In the genomic region with DNA sequence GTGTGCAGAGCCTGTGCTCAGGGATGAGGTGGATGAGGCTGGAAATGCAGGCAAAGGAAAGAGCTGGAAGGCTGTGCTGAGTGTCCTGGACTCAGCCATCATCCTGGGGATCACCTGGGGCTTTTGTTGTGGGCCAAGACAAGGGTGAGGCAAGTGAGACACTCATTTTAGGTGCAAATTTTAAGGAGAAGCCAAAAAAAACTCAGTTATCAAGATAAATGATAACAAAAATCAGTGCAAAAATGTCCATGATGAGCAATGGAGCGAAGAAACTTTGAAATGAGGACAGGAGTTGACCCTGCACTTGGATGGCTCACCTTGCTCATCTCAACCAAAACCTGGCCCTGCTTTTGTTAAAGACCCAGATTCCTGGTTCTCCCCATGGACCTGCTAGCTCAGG, we compare ENCODE assay signal across 28 cellular contexts.
"Had no signal": no experiment of that assay in that cellular context is flagged by ENCODE, and none has a peak within 500 bp of the region (broad histone marks: within the 10 kb centered on the region; RNA-seq: fewer than 3 reads in every experiment).

No MANE protein-coding gene starts in this region.

- H3K27me3 ChIP-seq: colonic mucosa, foreskin keratinocyte, gastrocnemius medialis had no signal

- H3K4me1 ChIP-seq: colonic mucosa, esophagus muscularis mucosa, esophagus squamous epithelium, foreskin keratinocyte, gastrocnemius medialis, gastroesophageal sphincter, heart right ventricle had no signal

- H3K36me3 ChIP-seq: colonic mucosa, esophagus muscularis mucosa, esophagus squamous epithelium, gastrocnemius medialis, gastroesophageal sphincter, heart right ventricle had no signal

- H3K9me3 ChIP-seq: colonic mucosa, esophagus muscularis mucosa, esophagus squamous epithelium, gastrocnemius medialis, gastroesophageal sphincter, heart right ventricle had no signal

- H3K9me3 Mint-ChIP-seq: dendritic cell treated with granulocyte-macrophage colony-stimulating factor and Interleukin-4, amounts not matched to agents 40 ng/mL and 50 ng/mL, for 4 days; endodermal cell had no signal

- DNase-seq: colonic mucosa; cortex of kidney; dermis blood vessel endothelial cell; dorsolateral prefrontal cortex; effector CD4-positive, alpha-beta T cell; effector CD8-positive, alpha-beta T cell; effector memory CD4-positive, alpha-beta T cell; effector memory CD8-positive, alpha-beta T cell; endodermal cell; erythroblast; esophagus squamous epithelium; foreskin fibroblast; foreskin keratinocyte; foreskin melanocyte; gastrocnemius medialis; glutamatergic neuron; head of caudate nucleus; heart right ventricle had no signal

- H3K4me3 Mint-ChIP-seq: dendritic cell treated with granulocyte-macrophage colony-stimulating factor and Interleukin-4, amounts not matched to agents 40 ng/mL and 50 ng/mL, for 4 days; effector memory CD8-positive, alpha-beta T cell; endodermal cell had no signal

- H3K27ac ChIP-seq: colonic mucosa, coronary artery, dorsolateral prefrontal cortex, epithelial cell of prostate, esophagus muscularis mucosa, esophagus squamous epithelium, foreskin keratinocyte, gastrocnemius medialis, gastroesophageal sphincter, heart right ventricle had no signal

- H3K4me3 ChIP-seq: colonic mucosa, coronary artery, dorsolateral prefrontal cortex, esophagus muscularis mucosa, esophagus squamous epithelium, gastrocnemius medialis, gastroesophageal sphincter, heart right ventricle had no signal

- FAIRE-seq: colon, endometrium, endothelial cell of umbilical vein, frontal cortex had no signal

- H3K27ac Mint-ChIP-seq: dendritic cell treated with granulocyte-macrophage colony-stimulating factor and Interleukin-4, amounts not matched to agents 40 ng/mL and 50 ng/mL, for 4 days; effector memory CD8-positive, alpha-beta T cell; endodermal cell had no signal

- ATAC-seq: effector memory CD8-positive, alpha-beta T cell; esophagus mucosa; foreskin keratinocyte; gastrocnemius medialis; gastroesophageal sphincter; heart right ventricle had no signal
